In the genomic region with DNA sequence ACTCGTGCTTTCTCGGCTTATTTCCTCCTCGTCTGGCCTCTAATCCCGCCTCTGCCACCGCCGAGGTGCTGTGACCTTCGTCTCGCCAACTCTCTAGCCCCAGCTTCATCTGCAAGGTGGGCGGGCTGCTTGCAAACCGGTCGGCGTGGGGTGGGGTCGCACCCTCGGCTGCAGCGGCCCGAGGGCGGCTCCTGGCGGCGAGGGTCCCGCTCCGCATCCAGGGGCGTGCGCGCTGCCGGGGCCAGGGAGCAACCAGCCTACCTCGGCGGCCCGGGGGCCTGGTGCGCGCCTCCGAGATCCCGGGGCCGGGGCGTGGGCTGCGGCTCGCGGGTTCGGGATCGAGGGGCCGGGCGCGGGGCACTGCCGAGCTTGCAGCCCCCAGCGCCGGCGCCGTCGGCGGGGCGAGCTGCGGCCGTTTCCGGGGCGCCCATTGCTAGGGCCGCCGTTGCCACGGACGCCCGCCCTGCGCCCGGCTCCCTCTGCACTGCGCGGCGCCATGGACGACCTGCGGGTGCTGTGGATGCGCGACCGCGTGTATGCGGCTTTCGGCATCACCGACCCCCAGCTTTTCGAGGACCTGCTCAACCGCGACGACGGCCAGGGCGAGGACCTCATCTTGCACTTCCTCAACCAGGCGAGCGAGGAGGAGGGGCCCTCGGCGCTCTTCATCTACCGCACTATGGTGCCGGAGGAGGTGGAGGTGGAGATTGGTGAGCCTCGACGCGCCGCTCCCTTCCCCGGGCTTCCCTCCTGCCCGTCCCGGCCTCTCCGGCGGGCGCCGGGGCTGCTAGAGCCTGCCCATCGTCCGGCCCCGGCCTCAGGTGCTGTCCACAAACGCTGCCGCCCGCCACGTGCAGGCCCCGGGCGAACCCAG, we compare ENCODE assay signal across 8 cellular contexts. TPM values are rescaled to one million over a fixed set of nuclear protein-coding genes. Genes with fewer than 3 reads are reported as not detected.
A peak's percentile ranks its signal among the peaks of the same experiment; 100 is the strongest.
DNase-seq lines count a peak whose midpoint lies in the region; ATAC-seq and TF ChIP-seq lines count a peak whose summit lies in the region.

A gene with protein sequence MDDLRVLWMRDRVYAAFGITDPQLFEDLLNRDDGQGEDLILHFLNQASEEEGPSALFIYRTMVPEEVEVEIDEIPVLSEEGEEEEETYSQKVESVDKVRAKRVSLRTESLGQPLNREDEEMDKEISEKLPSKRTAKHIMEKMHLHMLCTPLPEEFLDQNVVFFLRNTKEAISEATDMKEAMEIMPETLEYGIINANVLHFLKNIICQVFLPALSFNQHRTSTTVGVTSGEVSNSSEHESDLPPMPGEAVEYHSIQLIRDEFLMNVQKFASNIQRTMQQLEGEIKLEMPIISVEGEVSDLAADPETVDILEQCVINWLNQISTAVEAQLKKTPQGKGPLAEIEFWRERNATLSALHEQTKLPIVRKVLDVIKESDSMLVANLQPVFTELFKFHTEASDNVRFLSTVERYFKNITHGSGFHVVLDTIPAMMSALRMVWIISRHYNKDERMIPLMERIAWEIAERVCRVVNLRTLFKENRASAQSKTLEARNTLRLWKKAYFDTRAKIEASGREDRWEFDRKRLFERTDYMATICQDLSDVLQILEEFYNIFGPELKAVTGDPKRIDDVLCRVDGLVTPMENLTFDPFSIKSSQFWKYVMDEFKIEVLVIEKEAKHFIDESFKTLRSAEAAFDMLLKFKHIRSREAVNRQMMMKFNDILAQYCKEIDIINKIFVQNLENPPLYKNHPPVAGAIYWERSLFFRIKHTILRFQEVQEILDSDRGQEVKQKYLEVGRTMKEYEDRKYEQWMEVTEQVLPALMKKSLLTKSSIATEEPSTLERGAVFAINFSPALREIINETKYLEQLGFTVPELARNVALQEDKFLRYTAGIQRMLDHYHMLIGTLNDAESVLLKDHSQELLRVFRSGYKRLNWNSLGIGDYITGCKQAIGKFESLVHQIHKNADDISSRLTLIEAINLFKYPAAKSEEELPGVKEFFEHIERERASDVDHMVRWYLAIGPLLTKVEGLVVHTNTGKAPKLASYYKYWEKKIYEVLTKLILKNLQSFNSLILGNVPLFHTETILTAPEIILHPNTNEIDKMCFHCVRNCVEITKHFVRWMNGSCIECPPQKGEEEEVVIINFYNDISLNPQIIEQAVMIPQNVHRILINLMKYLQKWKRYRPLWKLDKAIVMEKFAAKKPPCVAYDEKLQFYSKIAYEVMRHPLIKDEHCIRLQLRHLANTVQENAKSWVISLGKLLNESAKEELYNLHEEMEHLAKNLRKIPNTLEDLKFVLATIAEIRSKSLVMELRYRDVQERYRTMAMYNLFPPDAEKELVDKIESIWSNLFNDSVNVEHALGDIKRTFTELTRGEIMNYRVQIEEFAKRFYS (N-terminal part only) (plus strand): TSS at position 461 of the 874 bp plus-strand sequence. CDS start 36 bp downstream, at position 497.

- DNase-seq in Right ventricle myocardium superior (peak; percentile 57), right atrium auricular region (ENCODE audit: low spot score) (no peak), T-helper 17 cell (peak in 1 of 3 donors; percentile 12), choroid plexus epithelial cell (ENCODE audit: low read depth) (peak; percentile 15), lung microvascular endothelial cell (ENCODE audit: low read depth in 2 of 2) (peak; percentile 17 to 31)
- peak; percentile 6 for DNase-seq in stimulated activated naive CD4-positive, alpha-beta T cell treated with Interleukin-2 at 50 U/mL for 16 hours (lab: John Stamatoyannopoulos, UW)
- no peak for DNase-seq in NK-92 treated with Interleukin-12 subunit alpha and Interleukin-12 subunit beta, amount 100 ng/mL, for 24 hours (lab: John Stamatoyannopoulos, UW)

- H3K4me1 ChIP-seq in right atrium auricular region: peaks cover 0 to 10% of the 10 kb centered on the region in 2 donors

- no peak within 1 kb of the TSS for H3K27ac Mint-ChIP-seq in T-helper 17 cell

- H3K4me3 Mint-ChIP-seq in T-helper 17 cell: peak within 1 kb of the TSS; percentile 79

- H3K36me3 ChIP-seq in right atrium auricular region: peaks cover 24% of the 10 kb centered on the region

- H3K4me3 ChIP-seq in right atrium auricular region: peak within 1 kb of the TSS in 1 of 2 donors; percentile 43
- peak within 1 kb of the TSS; percentile 57 for H3K4me3 ChIP-seq in choroid plexus epithelial cell (ENCODE audit: low read depth, low read length)

- H3K27ac ChIP-seq in right atrium auricular region: no peak within 1 kb of the TSS

- no peaks in the 10 kb centered on the region for H3K36me3 Mint-ChIP-seq in T-helper 17 cell (ENCODE audit: low read depth)

- intact Hi-C loops in Right ventricle myocardium superior (cut with DNase I): no loop called here

- TF ChIP-seq CTCF in right atrium auricular region (IDR thresholded peaks at IDR 0.05) (peak in 1 of 2 donors; percentile 23), choroid plexus epithelial cell (conservative IDR thresholded peaks at IDR 0.05; ENCODE audit: low read depth, low read length) (peak; percentile 35)

- ATAC-seq in Right ventricle myocardium superior (ENCODE audit: poor library complexity) (peak; percentile 57), HG03175 (IDR thresholded peaks at IDR 0.05; ENCODE audit: unreplicated experiment) (peak; percentile 77), T-helper 17 cell (peak; percentile 75)

- H3K27me3 Mint-ChIP-seq in T-helper 17 cell: peaks cover 6% of the 10 kb centered on the region

- H3K27me3 ChIP-seq in right atrium auricular region: peaks cover 0 to 10% of the 10 kb centered on the region in 2 donors

- H3K4me1 Mint-ChIP-seq in T-helper 17 cell: peaks cover 6% of the 10 kb centered on the region

- H3K9me3 ChIP-seq in right atrium auricular region: no peaks in the 10 kb centered on the region
- H3K9me3 ChIP-seq in T-helper 17 cell (ENCODE audit: control insufficient read depth, low read length, poor library complexity, severe bottlenecking): no peaks in the 10 kb centered on the region

RNA-seq across cellular contexts. Expression of the gene that starts here (rescaled TPM):
- 0.08 TPM for total RNA-seq in Right ventricle myocardium superior
- total RNA-seq in right atrium auricular region: under 1 TPM in 1 of 2 donors, not detected in 1; 0.11 TPM
- total RNA-seq in T-helper 17 cell: under 1 TPM; 0.08 to 0.25 TPM
- not detected in 2 replicates for total RNA-seq in lung microvascular endothelial cell

Comparison
In these comparisons a context has a peak if more than half of its experiments do, and no peak if none do; other contexts are left out.
1. Peak in DNase-seq and ATAC-seq in Right ventricle myocardium superior; RNA of the gene not detected or under 1 TPM.
2. Peak in ATAC-seq in T-helper 17 cell; RNA of the gene not detected or under 1 TPM.
3. Peak in DNase-seq in lung microvascular endothelial cell; RNA of the gene not detected or under 1 TPM.
4. DNase-seq: peak in choroid plexus epithelial cell (single experiment) and stimulated activated naive CD4-positive, alpha-beta T cell treated with Interleukin-2 at 50 U/mL for 16 hours (single experiment); none in right atrium auricular region (single experiment) and NK-92 treated with Interleukin-12 subunit alpha and Interleukin-12 subunit beta, amount 100 ng/mL, for 24 hours (single experiment).
5. Peak in every context shown above with its lines, with median percentiles within 50 percentile points of each other: ATAC-seq.